ENCODE assay signal across 1 cellular context in the genomic region with DNA sequence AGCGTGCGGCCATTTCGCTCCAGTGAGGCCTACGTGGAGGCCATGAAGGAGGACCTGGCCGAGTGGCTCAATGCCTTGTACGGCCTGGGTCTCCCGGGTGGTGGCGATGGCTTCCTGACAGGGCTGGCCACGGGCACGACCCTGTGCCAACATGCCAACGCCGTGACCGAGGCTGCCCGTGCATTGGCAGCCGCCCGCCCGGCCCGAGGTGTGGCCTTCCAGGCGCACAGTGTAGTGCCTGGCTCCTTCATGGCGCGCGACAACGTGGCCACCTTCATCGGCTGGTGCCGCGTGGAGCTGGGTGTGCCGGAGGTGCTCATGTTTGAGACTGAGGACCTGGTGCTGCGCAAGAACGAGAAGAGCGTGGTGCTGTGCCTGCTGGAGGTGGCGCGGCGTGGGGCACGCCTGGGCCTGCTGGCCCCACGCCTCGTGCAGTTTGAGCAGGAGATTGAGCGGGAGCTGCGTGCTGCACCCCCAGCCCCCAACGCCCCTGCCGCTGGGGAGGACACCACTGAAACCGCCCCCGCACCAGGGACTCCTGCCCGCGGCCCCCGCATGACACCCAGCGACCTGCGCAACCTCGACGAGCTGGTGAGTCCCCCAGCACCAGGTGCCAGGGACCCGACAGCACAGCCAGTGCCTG.
TF ChIP-seq lines count a peak whose summit lies in the region.

No MANE protein-coding gene starts in this region.

TF ChIP-seq in endothelial cell of umbilical vein, 7 proteins besides CTCF, POLR2A, EP300 and RAD21:
- no peak for TF ChIP-seq POLR2AphosphoS5 (IDR thresholded peaks at IDR 0.05; ENCODE audit: insufficient read depth, low read depth, low read length)
- TF ChIP-seq, protein P1, sequence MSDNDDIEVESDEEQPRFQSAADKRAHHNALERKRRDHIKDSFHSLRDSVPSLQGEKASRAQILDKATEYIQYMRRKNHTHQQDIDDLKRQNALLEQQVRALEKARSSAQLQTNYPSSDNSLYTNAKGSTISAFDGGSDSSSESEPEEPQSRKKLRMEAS (IDR thresholded peaks at IDR 0.05; ENCODE audit: insufficient read depth, insufficient read length), result no peak
- TF ChIP-seq GATA2 (IDR thresholded peaks at IDR 0.05; ENCODE audit: insufficient read depth, insufficient read length, low read depth, low read length), result no peak
- TF ChIP-seq EZH2 (IDR thresholded peaks at IDR 0.05; ENCODE audit: borderline replicate concordance, low read depth, low read length, severe bottlenecking), result no peak
